In genomic region chr4:74671074-74671698, GRCh38 we compare ENCODE assay signal across 1 cellular context.
TF ChIP-seq lines count a peak whose summit lies in the region.

No MANE protein-coding gene starts in this region.

TF ChIP-seq in HepG2, 621 proteins besides CTCF, POLR2A, EP300 and RAD21 (continued from another document):
- TF ChIP-seq, protein P1, sequence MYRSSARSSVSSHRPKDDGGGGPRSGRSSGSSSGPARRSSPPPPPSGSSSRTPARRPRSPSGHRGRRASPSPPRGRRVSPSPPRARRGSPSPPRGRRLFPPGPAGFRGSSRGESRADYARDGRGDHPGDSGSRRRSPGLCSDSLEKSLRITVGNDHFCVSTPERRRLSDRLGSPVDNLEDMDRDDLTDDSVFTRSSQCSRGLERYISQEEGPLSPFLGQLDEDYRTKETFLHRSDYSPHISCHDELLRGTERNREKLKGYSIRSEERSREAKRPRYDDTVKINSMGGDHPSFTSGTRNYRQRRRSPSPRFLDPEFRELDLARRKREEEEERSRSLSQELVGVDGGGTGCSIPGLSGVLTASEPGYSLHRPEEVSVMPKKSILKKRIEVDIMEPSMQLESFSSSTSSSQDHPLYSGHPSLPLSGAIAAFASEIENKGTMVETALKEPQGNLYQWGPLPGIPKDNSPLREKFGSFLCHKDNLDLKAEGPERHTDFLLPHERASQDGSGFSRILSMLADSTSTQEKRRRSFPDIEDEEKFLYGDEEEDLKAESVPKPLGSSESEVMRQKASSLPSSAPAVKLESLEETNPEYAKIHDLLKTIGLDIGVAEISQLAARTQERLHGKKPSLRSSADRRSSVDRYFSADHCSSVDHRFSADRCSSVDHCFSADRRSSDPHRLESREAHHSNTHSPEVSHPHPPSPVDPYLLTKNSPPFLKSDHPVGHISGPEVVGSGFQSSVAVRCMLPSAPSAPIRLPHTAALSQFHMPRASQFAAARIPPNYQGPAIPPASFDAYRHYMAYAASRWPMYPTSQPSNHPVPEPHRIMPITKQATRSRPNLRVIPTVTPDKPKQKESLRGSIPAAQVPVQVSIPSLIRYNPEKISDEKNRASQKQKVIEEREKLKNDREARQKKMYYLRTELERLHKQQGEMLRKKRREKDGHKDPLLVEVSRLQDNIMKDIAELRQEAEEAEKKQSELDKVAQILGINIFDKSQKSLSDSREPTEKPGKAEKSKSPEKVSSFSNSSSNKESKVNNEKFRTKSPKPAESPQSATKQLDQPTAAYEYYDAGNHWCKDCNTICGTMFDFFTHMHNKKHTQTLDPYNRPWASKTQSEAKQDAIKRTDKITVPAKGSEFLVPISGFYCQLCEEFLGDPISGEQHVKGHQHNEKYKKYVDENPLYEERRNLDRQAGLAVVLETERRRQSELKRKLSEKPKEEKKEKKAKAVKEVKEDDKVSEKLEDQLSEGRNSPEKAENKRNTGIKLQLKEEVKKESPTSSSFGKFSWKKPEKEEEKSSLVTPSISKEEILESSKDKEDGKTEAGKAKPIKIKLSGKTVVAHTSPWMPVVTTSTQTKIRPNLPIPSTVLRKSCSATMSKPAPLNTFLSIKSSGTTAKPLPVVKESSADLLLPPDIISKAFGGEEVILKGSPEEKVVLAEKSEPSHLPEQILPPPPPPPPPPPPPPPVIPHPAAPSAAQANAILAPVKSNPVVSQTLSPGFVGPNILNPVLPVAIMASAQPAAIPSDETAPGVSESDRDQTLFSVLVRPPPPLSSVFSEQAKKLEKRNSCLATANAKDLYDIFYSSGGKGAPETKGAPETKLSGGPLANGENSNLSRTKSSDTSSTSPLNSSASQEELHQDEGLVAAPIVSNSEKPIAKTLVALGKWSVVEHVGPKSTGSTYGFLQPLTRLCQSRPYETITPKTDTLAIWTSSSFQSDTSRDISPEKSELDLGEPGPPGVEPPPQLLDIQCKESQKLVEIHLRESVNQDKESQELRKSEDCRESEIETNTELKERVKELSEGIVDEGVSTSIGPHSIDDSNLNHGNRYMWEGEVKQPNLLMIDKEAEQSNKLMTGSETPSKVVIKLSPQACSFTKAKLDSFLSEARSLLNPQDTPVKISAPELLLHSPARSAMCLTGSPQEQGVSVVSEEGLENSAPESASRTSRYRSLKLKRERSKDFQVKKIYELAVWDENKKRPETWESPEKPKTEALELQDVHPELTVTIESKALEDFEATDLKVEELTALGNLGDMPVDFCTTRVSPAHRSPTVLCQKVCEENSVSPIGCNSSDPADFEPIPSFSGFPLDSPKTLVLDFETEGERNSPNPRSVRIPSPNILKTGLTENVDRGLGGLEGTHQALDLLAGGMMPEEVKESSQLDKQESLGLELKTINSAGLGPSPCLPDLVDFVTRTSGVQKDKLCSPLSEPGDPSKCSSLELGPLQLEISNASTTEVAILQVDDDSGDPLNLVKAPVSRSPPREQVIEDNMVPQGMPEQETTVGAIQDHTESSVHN (CRISPR knock-in tag; IDR thresholded peaks at IDR 0.05): no peak
- TF ChIP-seq FOXA1 (IDR thresholded peaks at IDR 0.05) (no peak), FOXA1 (CRISPR knock-in tag; IDR thresholded peaks at IDR 0.05) (peak; percentile 64), TOE1 (CRISPR knock-in tag; IDR thresholded peaks at IDR 0.05) (no peak), ZNF292 (CRISPR knock-in tag; IDR thresholded peaks at IDR 0.05; ENCODE audit: borderline replicate concordance, low read depth) (no peak), ZNF772 (CRISPR knock-in tag; IDR thresholded peaks at IDR 0.05) (no peak), GABPA (IDR thresholded peaks at IDR 0.05; ENCODE audit: low read depth, low read length) (no peak), GABPA (CRISPR knock-in tag; IDR thresholded peaks at IDR 0.05; ENCODE audit: low read depth) (no peak), ZNF674 (CRISPR knock-in tag; IDR thresholded peaks at IDR 0.05; ENCODE audit: low read depth) (no peak), SOX5 (CRISPR knock-in tag; IDR thresholded peaks at IDR 0.05; ENCODE audit: borderline replicate concordance) (0 out of 2 replicates have a peak, but pooled peaks have one; percentile 37), IKZF1 (IDR thresholded peaks at IDR 0.05) (no peak), MAFF (IDR thresholded peaks at IDR 0.05; ENCODE audit: low read depth, low read length) (no peak), TBP (CRISPR knock-in tag; IDR thresholded peaks at IDR 0.05) (no peak), ZNF383 (CRISPR knock-in tag; IDR thresholded peaks at IDR 0.05; ENCODE audit: borderline replicate concordance) (no peak), YY1 (IDR thresholded peaks at IDR 0.05; ENCODE audit: insufficient read depth, insufficient replicate concordance, low read depth, low read length) (peak; percentile 56), ZNF382 (CRISPR knock-in tag; IDR thresholded peaks at IDR 0.05; ENCODE audit: borderline replicate concordance) (no peak), ZFX (CRISPR knock-in tag; IDR thresholded peaks at IDR 0.05; ENCODE audit: low read depth) (no peak), WIZ (CRISPR knock-in tag; IDR thresholded peaks at IDR 0.05) (no peak), JDP2 (CRISPR knock-in tag; IDR thresholded peaks at IDR 0.05; ENCODE audit: borderline replicate concordance) (no peak), FOXA3 (CRISPR knock-in tag; IDR thresholded peaks at IDR 0.05) (peak; percentile 74), TEF (CRISPR knock-in tag; IDR thresholded peaks at IDR 0.05) (no peak)
- TF ChIP-seq, protein P2, sequence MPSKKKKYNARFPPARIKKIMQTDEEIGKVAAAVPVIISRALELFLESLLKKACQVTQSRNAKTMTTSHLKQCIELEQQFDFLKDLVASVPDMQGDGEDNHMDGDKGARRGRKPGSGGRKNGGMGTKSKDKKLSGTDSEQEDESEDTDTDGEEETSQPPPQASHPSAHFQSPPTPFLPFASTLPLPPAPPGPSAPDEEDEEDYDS (CRISPR knock-in tag; IDR thresholded peaks at IDR 0.05): no peak
- TF ChIP-seq, protein P3, sequence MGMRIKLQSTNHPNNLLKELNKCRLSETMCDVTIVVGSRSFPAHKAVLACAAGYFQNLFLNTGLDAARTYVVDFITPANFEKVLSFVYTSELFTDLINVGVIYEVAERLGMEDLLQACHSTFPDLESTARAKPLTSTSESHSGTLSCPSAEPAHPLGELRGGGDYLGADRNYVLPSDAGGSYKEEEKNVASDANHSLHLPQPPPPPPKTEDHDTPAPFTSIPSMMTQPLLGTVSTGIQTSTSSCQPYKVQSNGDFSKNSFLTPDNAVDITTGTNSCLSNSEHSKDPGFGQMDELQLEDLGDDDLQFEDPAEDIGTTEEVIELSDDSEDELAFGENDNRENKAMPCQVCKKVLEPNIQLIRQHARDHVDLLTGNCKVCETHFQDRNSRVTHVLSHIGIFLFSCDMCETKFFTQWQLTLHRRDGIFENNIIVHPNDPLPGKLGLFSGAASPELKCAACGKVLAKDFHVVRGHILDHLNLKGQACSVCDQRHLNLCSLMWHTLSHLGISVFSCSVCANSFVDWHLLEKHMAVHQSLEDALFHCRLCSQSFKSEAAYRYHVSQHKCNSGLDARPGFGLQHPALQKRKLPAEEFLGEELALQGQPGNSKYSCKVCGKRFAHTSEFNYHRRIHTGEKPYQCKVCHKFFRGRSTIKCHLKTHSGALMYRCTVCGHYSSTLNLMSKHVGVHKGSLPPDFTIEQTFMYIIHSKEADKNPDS (CRISPR knock-in tag; IDR thresholded peaks at IDR 0.05): no peak
